10 cellular contexts compared by ENCODE assay signal in the genomic region with DNA sequence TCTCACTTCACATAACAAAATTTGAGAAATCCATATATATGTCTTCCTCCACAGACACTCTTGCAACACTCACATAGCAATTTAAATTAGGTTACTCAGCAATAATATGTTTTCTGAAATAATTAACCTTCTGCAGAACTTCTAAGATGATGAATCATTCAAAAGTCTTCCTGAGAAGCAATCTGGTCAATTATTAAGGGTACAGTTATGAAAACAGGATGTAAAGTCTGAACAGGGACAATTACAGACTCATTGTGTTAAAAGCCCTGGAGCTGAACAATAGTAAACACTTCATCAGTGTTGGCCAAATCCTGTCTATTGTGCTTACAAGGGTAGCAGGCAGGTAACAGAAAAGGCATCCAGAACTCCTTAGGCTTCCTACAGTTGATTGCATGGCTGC.
DNase-seq lines count a peak whose midpoint lies in the region; ATAC-seq and TF ChIP-seq lines count a peak whose summit lies in the region.
"Had no signal": no experiment of that assay in that cellular context is flagged by ENCODE, and none has a peak within 500 bp of the region (broad histone marks: within the 10 kb centered on the region; RNA-seq: fewer than 3 reads in every experiment).

No MANE protein-coding gene starts in this region.

- no peaks in the 10 kb centered on the region for H3K27me3 Mint-ChIP-seq in type B pancreatic cell
- H3K27me3 Mint-ChIP-seq: dendritic cell treated with granulocyte-macrophage colony-stimulating factor and Interleukin-4, amounts not matched to agents 40 ng/mL and 50 ng/mL, for 4 days had no signal

- peak overlapping the region; percentile 24 for H3K4me3 Mint-ChIP-seq in type B pancreatic cell
- H3K4me3 Mint-ChIP-seq: dendritic cell treated with granulocyte-macrophage colony-stimulating factor and Interleukin-4, amounts not matched to agents 40 ng/mL and 50 ng/mL, for 4 days had no signal

- no peaks in the 10 kb centered on the region for H3K36me3 ChIP-seq in heart right ventricle
- H3K36me3 ChIP-seq in right atrium auricular region, result peaks cover 3% of the 10 kb centered on the region

- H3K4me1 Mint-ChIP-seq in type B pancreatic cell (ENCODE audit: unreplicated experiment), result peaks cover 24% of the 10 kb centered on the region

- intact Hi-C loops in heart right ventricle (cut with DNase I), result loop anchor here in 1 of 10 donors (5.0 kb wide), 1 partner anchor 74 kb away; a partner anchor contains a TSS

- H3K9me3 ChIP-seq in heart right ventricle (no peaks in the 10 kb centered on the region), right atrium auricular region (no peaks in the 10 kb centered on the region)

- ATAC-seq in heart right ventricle (peak in 7 of 8 donors; percentile 51 to 80 (median 70)), HG03139 (IDR thresholded peaks at IDR 0.05; ENCODE audit: unreplicated experiment) (peak; percentile 91), GM18519 (IDR thresholded peaks at IDR 0.05; ENCODE audit: low FRiP score, unreplicated experiment) (no peak), left lobe of liver (no peak)

- H3K27ac ChIP-seq in heart right ventricle (peak overlapping the region in 6 of 10 donors; percentile 6 to 68 (median 43)), right atrium auricular region (peak overlapping the region in 1 of 2 donors; percentile 9)

- H3K9me3 Mint-ChIP-seq in type B pancreatic cell, result no peaks in the 10 kb centered on the region
- H3K9me3 Mint-ChIP-seq: dendritic cell treated with granulocyte-macrophage colony-stimulating factor and Interleukin-4, amounts not matched to agents 40 ng/mL and 50 ng/mL, for 4 days had no signal

- DNase-seq in heart right ventricle, result no peak
- no peak for DNase-seq in right atrium auricular region (ENCODE audit: low spot score)
- DNase-seq in amniotic epithelial cell (ENCODE audit: low read depth), result peak; percentile 33
- DNase-seq in type B pancreatic cell (ENCODE audit: extremely low spot score, unreplicated experiment), result no peak
- no peak for DNase-seq in left lobe of liver (ENCODE audit: low spot score)
- no peak for DNase-seq in amygdala (lab: John Stamatoyannopoulos, UW)
- DNase-seq: RPMI8226 had no signal

- no peak overlapping the region for H3K27ac Mint-ChIP-seq in type B pancreatic cell
- H3K27ac Mint-ChIP-seq: dendritic cell treated with granulocyte-macrophage colony-stimulating factor and Interleukin-4, amounts not matched to agents 40 ng/mL and 50 ng/mL, for 4 days had no signal

- H3K36me3 Mint-ChIP-seq in type B pancreatic cell, result no peaks in the 10 kb centered on the region

- H3K4me3 ChIP-seq in heart right ventricle (no peak overlapping the region), right atrium auricular region (no peak overlapping the region)

- TF ChIP-seq CTCF in heart right ventricle (IDR thresholded peaks at IDR 0.05) (no peak), right atrium auricular region (IDR thresholded peaks at IDR 0.05) (no peak), type B pancreatic cell (conservative IDR thresholded peaks at IDR 0.05) (no peak)

- no peaks in the 10 kb centered on the region for H3K27me3 ChIP-seq in heart right ventricle
- H3K27me3 ChIP-seq in right atrium auricular region, result no peaks in the 10 kb centered on the region

- H3K4me1 ChIP-seq in heart right ventricle (peaks cover 4 to 96% (median 74%) of the 10 kb centered on the region in 9 donors), right atrium auricular region (peaks cover 0 to 53% of the 10 kb centered on the region in 2 donors)

Comparison
In these comparisons a context has a peak if more than half of its experiments do, and no peak if none do; other contexts are left out.
1. ATAC-seq: peak in heart right ventricle (7 of 8) and HG03139 (single experiment); none in GM18519 (single experiment) and left lobe of liver (single experiment).